ENCODE assay signal across 23 cellular contexts in genomic region chr3:175965036-175965435, GRCh38.
"Had no signal": no experiment of that assay in that cellular context is flagged by ENCODE, and none has a peak within 500 bp of the region (broad histone marks: within the 10 kb centered on the region; RNA-seq: fewer than 3 reads in every experiment).

No MANE protein-coding gene starts in this region.

- DNase-seq: colonic mucosa; dermis blood vessel endothelial cell; gastrocnemius medialis; heart right ventricle; hypothalamus; islet precursor cell; left cardiac atrium; left ventricle myocardium superior; mesenchymal stem cell; midbrain; nucleus accumbens; ovary; sigmoid colon; stimulated activated CD4-positive, alpha-beta T cell treated with anti-CD3 and anti-CD28 coated beads, Interleukin-2, amount 100 ng/mL, for 24 hours; stimulated activated CD4-positive, alpha-beta T cell treated with anti-CD3 and anti-CD28 coated beads, Interleukin-4, amount 100 ng/mL, for 4 hours; stimulated activated naive B cell treated with anti-CD40 and anti-IgM and Interleukin-4, amounts not matched to agents 10 μg/mL and 1 μg/mL and 100 μg/mL, for 72 hours; stimulated activated naive CD8-positive, alpha-beta T cell treated with anti-CD3 and anti-CD28 coated beads, Interleukin-15, amount 100 ng/mL, for 72 hours; testis had no signal

- H3K4me3 ChIP-seq: colonic mucosa, gastrocnemius medialis, heart right ventricle, lung, neural progenitor cell, ovary, right atrium auricular region, sigmoid colon, skin epidermis, testis, tibial nerve had no signal
